Comparison of ENCODE assay signal across 13 cellular contexts in the genomic region with DNA sequence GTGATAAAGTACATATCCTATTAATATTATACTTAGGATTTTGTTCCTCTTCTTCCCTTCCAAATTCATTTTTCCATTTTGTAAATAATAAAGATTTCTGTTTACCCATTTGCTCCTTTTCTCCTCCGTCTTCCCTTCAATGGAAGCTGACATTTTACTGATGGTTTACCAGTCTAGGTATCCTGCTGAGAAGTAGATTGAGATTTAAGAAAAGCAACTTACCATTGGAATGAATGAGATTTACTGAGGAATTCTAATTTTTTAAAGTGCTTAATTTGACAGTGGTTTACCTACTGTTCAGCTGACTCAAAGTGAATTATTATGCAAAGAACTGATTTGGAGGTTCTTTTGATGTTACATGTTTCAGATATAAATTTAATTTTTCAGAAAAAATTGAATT. TPM values are rescaled to one million over a fixed set of nuclear protein-coding genes. Genes with fewer than 3 reads are reported as not detected.
DNase-seq lines count a peak whose midpoint lies in the region; ATAC-seq and TF ChIP-seq lines count a peak whose summit lies in the region.
"Had no signal": no experiment of that assay in that cellular context is flagged by ENCODE, and none has a peak within 500 bp of the region (broad histone marks: within the 10 kb centered on the region; RNA-seq: fewer than 3 reads in every experiment).

No MANE protein-coding gene starts in this region.

- H3K27ac ChIP-seq in gastrocnemius medialis (peak overlapping the region; percentile 99 to 100 (median 99)), thyroid gland (peak overlapping the region in 1 of 3 donors; percentile 99)

- in situ Hi-C loops in gastrocnemius medialis (cut with MboI; ENCODE audit: low sequenced_read_pairs in 4 of 4), result loop anchor here in 1 of 4 donors (5.0 kb wide), 1 partner anchor 314 kb away; no protein-coding TSS in a partner anchor

- H3K9me3 ChIP-seq in endocrine pancreas (ENCODE audit: control insufficient read depth, low read length), result no peaks in the 10 kb centered on the region
- no peaks in the 10 kb centered on the region for H3K9me3 ChIP-seq in gastrocnemius medialis
- no peaks in the 10 kb centered on the region for H3K9me3 ChIP-seq in thyroid gland
- H3K9me3 ChIP-seq: ascending aorta had no signal

- H3K27ac Mint-ChIP-seq in T-helper 2 cell treated with Interferon-gamma antibody and Interleukin-4, amounts not matched to agents 5 μg/mL and 100 μg/mL, for 36 hours, result no peak overlapping the region

- WGBS in thyroid gland, 2 donors, result 92 to 95% methylated on average over 1 of the region's 1 CpG

- ATAC-seq in gastrocnemius medialis, result no peak
- no peak for ATAC-seq in GM18517 (IDR thresholded peaks at IDR 0.05; ENCODE audit: unreplicated experiment)

- H3K36me3 ChIP-seq in endocrine pancreas (ENCODE audit: control insufficient read depth, insufficient read depth, low read length) (no peaks in the 10 kb centered on the region), gastrocnemius medialis (peaks cover 0 to 8% of the 10 kb centered on the region in 2 donors), thyroid gland (peaks cover 0 to 6% of the 10 kb centered on the region in 2 donors)

- peak overlapping the region; percentile 78 for H3K4me3 ChIP-seq in NB4 (ENCODE audit: low read depth, low read length)
- peak overlapping the region; percentile 92 for H3K4me3 ChIP-seq in endocrine pancreas (ENCODE audit: control insufficient read depth, insufficient read depth, low read length)
- H3K4me3 ChIP-seq in gastrocnemius medialis, result peak overlapping the region; percentile 83 to 94 (median 91)
- H3K4me3 ChIP-seq in thyroid gland (replicated peaks in 1 of 3), result no peak overlapping the region

- no peak overlapping the region for H3K9ac ChIP-seq in endocrine pancreas (ENCODE audit: control insufficient read depth, insufficient read depth, low read length)

- no peak for DNase-seq in T-helper 2 cell treated with Interferon-gamma antibody and Interleukin-4, amounts not matched to agents 5 μg/mL and 100 μg/mL, for 36 hours (ENCODE audit: low spot score)
- DNase-seq in T-helper 2 cell (no peak), NB4 (ENCODE audit: low read depth) (no peak), gastrocnemius medialis (no peak), thyroid gland (no peak), NCI-H345 (lab: John Stamatoyannopoulos, UW) (no peak)
- DNase-seq: 8988T; activated CD4-positive, alpha-beta T cell treated with anti-CD3 and anti-CD28 coated beads, Interleukin-2, amount 50 U/mL, for 1 hour; retina; RPMI8226 had no signal

- H3K4me1 Mint-ChIP-seq in T-helper 2 cell treated with Interferon-gamma antibody and Interleukin-4, amounts not matched to agents 5 μg/mL and 100 μg/mL, for 36 hours (ENCODE audit: low read depth), result peaks cover 19% of the 10 kb centered on the region

- intact Hi-C loops in gastrocnemius medialis (cut with DNase I; ENCODE audit: low total_unique reads), result loop anchor here (5.0 kb wide), 1 partner anchor 456 kb away; a partner anchor contains a TSS
- intact Hi-C loops in thyroid gland (cut with DNase I), result loop anchor here (5.0 kb wide), 1 partner anchor 314 kb away; no protein-coding TSS in a partner anchor

- no peak for TF ChIP-seq POLR2A in NB4 (IDR thresholded peaks at IDR 0.05; ENCODE audit: extremely low read depth, insufficient read length)
- no peak for TF ChIP-seq POLR2A in gastrocnemius medialis (IDR thresholded peaks at IDR 0.05)
- no peak for TF ChIP-seq POLR2A in thyroid gland (IDR thresholded peaks at IDR 0.05)

- peaks cover 6% of the 10 kb centered on the region for H3K36me3 Mint-ChIP-seq in T-helper 2 cell treated with Interferon-gamma antibody and Interleukin-4, amounts not matched to agents 5 μg/mL and 100 μg/mL, for 36 hours (ENCODE audit: low read depth)

- no peaks in the 10 kb centered on the region for H3K9me3 Mint-ChIP-seq in T-helper 2 cell treated with Interferon-gamma antibody and Interleukin-4, amounts not matched to agents 5 μg/mL and 100 μg/mL, for 36 hours

- no peak for TF ChIP-seq CTCF in NB4 (IDR thresholded peaks at IDR 0.05; ENCODE audit: low read depth, low read length)
- no peak for TF ChIP-seq CTCF in gastrocnemius medialis (IDR thresholded peaks at IDR 0.05 in 4 of 5, conservative IDR thresholded peaks at IDR 0.05 in 1 of 5)
- TF ChIP-seq CTCF in thyroid gland (IDR thresholded peaks at IDR 0.05), result no peak

- H3K4me3 Mint-ChIP-seq in T-helper 2 cell treated with Interferon-gamma antibody and Interleukin-4, amounts not matched to agents 5 μg/mL and 100 μg/mL, for 36 hours, result peak overlapping the region; percentile 38

- H3K27me3 Mint-ChIP-seq in T-helper 2 cell treated with Interferon-gamma antibody and Interleukin-4, amounts not matched to agents 5 μg/mL and 100 μg/mL, for 36 hours (ENCODE audit: low read depth), result no peaks in the 10 kb centered on the region

- H3K4me1 ChIP-seq in endocrine pancreas (ENCODE audit: control insufficient read depth, insufficient read depth, low read length), result peaks cover 25% of the 10 kb centered on the region
- H3K4me1 ChIP-seq in gastrocnemius medialis, result peaks cover 46 to 62% of the 10 kb centered on the region in 2 donors
- peaks cover 17 to 20% of the 10 kb centered on the region in 2 donors for H3K4me1 ChIP-seq in thyroid gland

- H3K27me3 ChIP-seq in endocrine pancreas (ENCODE audit: control insufficient read depth, insufficient read depth, low read length), result no peaks in the 10 kb centered on the region
- H3K27me3 ChIP-seq in gastrocnemius medialis, result no peaks in the 10 kb centered on the region
- H3K27me3 ChIP-seq in thyroid gland, result no peaks in the 10 kb centered on the region
- H3K27me3 ChIP-seq: ascending aorta had no signal

RNA-seq across cellular contexts. Expression of a gene that starts 2.4 kb away (rescaled TPM):
- total RNA-seq in gastrocnemius medialis (10 to 100 TPM; 10.2 to 25.9 (median 15.8) TPM), thyroid gland (10 to 100 TPM in 1 of 4 donors, 1 to 10 TPM in 3; 2.8 to 14.9 (median 7.9) TPM)

RNA-seq across cellular contexts. Expression of a gene that starts 19.2 kb away (rescaled TPM):
- 1 to 10 TPM; 5.9 to 6.8 (median 6.4) TPM for total RNA-seq in gastrocnemius medialis
- total RNA-seq in thyroid gland, result 10 to 100 TPM; 10.2 to 32.1 (median 15.9) TPM

Comparison
In these comparisons a context has a peak if more than half of its experiments do, and no peak if none do; other contexts are left out.
1. H3K4me3 ChIP-seq: peak in NB4 (single experiment), endocrine pancreas (single experiment) and gastrocnemius medialis (4 of 4); none in thyroid gland (0 of 3).